Comparison of ENCODE assay signal across 8 cellular contexts in the genomic region with DNA sequence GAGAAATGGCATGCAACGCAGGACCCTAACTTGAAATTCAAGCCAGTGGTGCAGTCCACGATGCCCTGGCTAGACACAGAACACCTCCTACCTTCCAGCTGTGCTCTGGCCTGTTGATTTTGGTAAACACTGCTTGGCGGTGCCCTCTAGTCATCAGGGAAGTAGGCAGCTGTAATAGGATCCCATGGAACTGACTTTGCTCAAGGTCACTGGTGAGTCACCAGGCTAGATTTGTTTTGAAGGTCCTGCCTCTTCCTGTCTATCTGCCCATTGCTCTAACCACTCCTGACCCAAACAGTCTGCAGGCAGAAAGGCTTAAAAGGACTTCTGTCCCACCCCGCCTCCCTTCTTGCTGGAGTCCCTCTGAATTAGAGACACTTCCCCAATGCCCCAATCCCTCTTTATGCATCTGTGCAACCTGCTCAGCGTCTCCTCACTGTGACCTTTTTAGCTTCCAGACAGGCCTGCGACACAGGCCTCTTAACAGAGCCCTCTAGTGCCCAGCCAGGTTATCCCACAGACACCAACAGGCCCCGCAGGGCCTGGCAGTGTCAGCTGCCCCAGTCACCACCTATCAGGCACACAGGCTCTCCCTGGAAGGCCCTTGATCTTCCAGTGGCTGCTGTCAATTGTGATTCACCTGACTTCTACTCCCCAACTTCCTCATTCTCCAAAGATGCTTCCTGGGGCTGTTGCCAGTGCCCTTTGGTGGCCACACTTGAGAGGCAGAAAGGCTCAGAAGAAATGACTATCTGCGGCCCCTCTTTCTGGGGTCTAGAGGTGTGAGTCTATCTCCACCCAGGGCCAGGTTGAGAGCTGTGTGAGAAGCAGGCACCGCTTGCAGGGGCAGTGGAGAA. TPM values are rescaled to one million over a fixed set of nuclear protein-coding genes. Genes with fewer than 3 reads are reported as not detected.
DNase-seq lines count a peak whose midpoint lies in the region; ATAC-seq and TF ChIP-seq lines count a peak whose summit lies in the region.

No MANE protein-coding gene starts in this region.

- intact Hi-C loops in upper lobe of right lung (cut with DNase I) = no loop called here

- no peaks in the 10 kb centered on the region for H3K9me3 ChIP-seq in upper lobe of right lung

- peak overlapping the region; percentile 9; the same call in 1 of the 2 replicates for H3K4me3 ChIP-seq in WI38 (ENCODE audit: low read depth, low read length)
- peak overlapping the region; percentile 9 for H3K4me3 ChIP-seq in epithelial cell of proximal tubule (ENCODE audit: low read depth, low read length)
- H3K4me3 ChIP-seq in upper lobe of right lung = no peak overlapping the region

- H3K36me3 ChIP-seq in upper lobe of right lung = peaks cover 55% of the 10 kb centered on the region

- no peaks in the 10 kb centered on the region for H3K27me3 ChIP-seq in upper lobe of right lung

- peaks cover 67% of the 10 kb centered on the region for H3K4me1 ChIP-seq in upper lobe of right lung

- peak; percentile 90 for DNase-seq in AG20443 (ENCODE audit: low spot score)
- peak; percentile 86 for DNase-seq in NCI-H2029 treated with DMSO at 0.1 percent for 48 hours (lab: John Stamatoyannopoulos, UW)
- peak; percentile 60 for DNase-seq in epithelial cell of proximal tubule (ENCODE audit: low read depth)
- DNase-seq in myocyte (ENCODE audit: low read depth) = peak; percentile 96
- peak; percentile 75 for DNase-seq in upper lobe of right lung

- TF ChIP-seq CTCF in WI38 (IDR thresholded peaks at IDR 0.05; ENCODE audit: low read depth, low read length) (peak; percentile 28; the same call in 1 of the 2 replicates), epithelial cell of proximal tubule (conservative IDR thresholded peaks at IDR 0.05; ENCODE audit: low read depth, low read length) (peak; percentile 59), upper lobe of right lung (IDR thresholded peaks at IDR 0.05) (peak; percentile 35)

- TF ChIP-seq POLR2A in GM19193 (IDR thresholded peaks at IDR 0.05; ENCODE audit: extremely low read depth, insufficient read depth, insufficient read length) = peak; percentile 25

- ATAC-seq in upper lobe of right lung = peak; percentile 79
- ATAC-seq in HG02852 (IDR thresholded peaks at IDR 0.05; ENCODE audit: unreplicated experiment) = no peak

- peak overlapping the region; percentile 80 for H3K27ac ChIP-seq in upper lobe of right lung

RNA-seq across cellular contexts. Expression of a gene that starts 5.2 kb away (rescaled TPM):
- total RNA-seq in epithelial cell of proximal tubule (21.3 and 25.9 TPM in 2 replicates), myocyte (38.9 and 45.2 TPM in 2 replicates), upper lobe of right lung (67.3 TPM)
- 58.4 TPM for polyA plus RNA-seq in myocyte (2012)

RNA-seq across cellular contexts. Expression of a gene that starts 5.4 kb away (rescaled TPM):
- total RNA-seq in epithelial cell of proximal tubule = 110 and 155 TPM in 2 replicates
- total RNA-seq in myocyte = 101 and 125 TPM in 2 replicates
- 66.6 TPM for polyA plus RNA-seq in myocyte (2012)
- total RNA-seq in upper lobe of right lung = 61.7 TPM

RNA-seq across cellular contexts. Expression of a gene that starts 44.7 kb away (rescaled TPM):
- 77.2 and 88.9 TPM in 2 replicates for total RNA-seq in epithelial cell of proximal tubule
- total RNA-seq in myocyte = 37.6 and 38.0 TPM in 2 replicates
- 88.1 TPM for polyA plus RNA-seq in myocyte (2012)
- 91.2 TPM for total RNA-seq in upper lobe of right lung

RNA-seq across cellular contexts. Expression of a gene that starts 52.0 kb away (rescaled TPM):
- total RNA-seq in epithelial cell of proximal tubule = 99.2 and 143 TPM in 2 replicates
- total RNA-seq in myocyte = 178 and 248 TPM in 2 replicates
- 73.1 TPM for polyA plus RNA-seq in myocyte (2012)
- total RNA-seq in upper lobe of right lung = 156 TPM
